Comparison of ENCODE assay signal across 8 cellular contexts in genomic region chr5:54390015-54390414, GRCh38.
DNase-seq lines count a peak whose midpoint lies in the region; ATAC-seq, FAIRE-seq and TF ChIP-seq lines count a peak whose summit lies in the region.

No MANE protein-coding gene starts in this region.

- peak; percentile 90 for ATAC-seq in SK-N-SH treated with all-trans-retinoic acid at 6 μM for 48 hours
- ATAC-seq in HG03571 (IDR thresholded peaks at IDR 0.05; ENCODE audit: unreplicated experiment): no peak

- FAIRE-seq in islet of Langerhans (lab: Jason Lieb, UNC): peak; percentile 99
- no peak for FAIRE-seq in frontal cortex (lab: Jason Lieb, UNC)

- DNase-seq in COLO668 (lab: John Stamatoyannopoulos, UW; ENCODE audit: unreplicated experiment) (peak; percentile 70), NCI-H1105 treated with DMSO at 0.1 percent for 48 hours (lab: John Stamatoyannopoulos, UW) (peak; percentile 43), NOMO-1 (lab: John Stamatoyannopoulos, UW; ENCODE audit: unreplicated experiment in 2 of 2) (no peak), frontal cortex (ENCODE audit: low spot score in 2 of 2) (no peak)
- DNase-seq in stimulated activated CD4-positive, alpha-beta T cell treated with anti-CD3 and anti-CD28 coated beads, Interleukin-15, amount 100 ng/mL, for 24 hours: no peak

TF ChIP-seq in SK-N-SH treated with all-trans-retinoic acid at 6 μM for 48 hours, 23 proteins besides CTCF, POLR2A, EP300 and RAD21:
- TF ChIP-seq ZNF565 (CRISPR knock-in tag; conservative IDR thresholded peaks at IDR 0.05; ENCODE audit: low read depth) (no peak), ARNTL (CRISPR knock-in tag; IDR thresholded peaks at IDR 0.05; ENCODE audit: borderline replicate concordance, low read depth) (no peak), SNAI2 (CRISPR knock-in tag; IDR thresholded peaks at IDR 0.05) (no peak), ESRRG (CRISPR knock-in tag; IDR thresholded peaks at IDR 0.05) (no peak), BACH2 (CRISPR knock-in tag; IDR thresholded peaks at IDR 0.05; ENCODE audit: borderline replicate concordance) (no peak), CREB5 (CRISPR knock-in tag; IDR thresholded peaks at IDR 0.05; ENCODE audit: low read depth) (no peak), POU6F1 (CRISPR knock-in tag; IDR thresholded peaks at IDR 0.05; ENCODE audit: borderline replicate concordance, low read depth) (no peak), CSDC2 (CRISPR knock-in tag; IDR thresholded peaks at IDR 0.05) (no peak)

Comparison
In these comparisons a context has a peak if more than half of its experiments do, and no peak if none do; other contexts are left out.
1. DNase-seq: peak in COLO668 (single experiment) and NCI-H1105 treated with DMSO at 0.1 percent for 48 hours (single experiment); none in stimulated activated CD4-positive, alpha-beta T cell treated with anti-CD3 and anti-CD28 coated beads, Interleukin-15, amount 100 ng/mL, for 24 hours (single experiment), NOMO-1 (0 of 2) and frontal cortex (0 of 2).